ENCODE assay signal across 8 cellular contexts in the genomic region with DNA sequence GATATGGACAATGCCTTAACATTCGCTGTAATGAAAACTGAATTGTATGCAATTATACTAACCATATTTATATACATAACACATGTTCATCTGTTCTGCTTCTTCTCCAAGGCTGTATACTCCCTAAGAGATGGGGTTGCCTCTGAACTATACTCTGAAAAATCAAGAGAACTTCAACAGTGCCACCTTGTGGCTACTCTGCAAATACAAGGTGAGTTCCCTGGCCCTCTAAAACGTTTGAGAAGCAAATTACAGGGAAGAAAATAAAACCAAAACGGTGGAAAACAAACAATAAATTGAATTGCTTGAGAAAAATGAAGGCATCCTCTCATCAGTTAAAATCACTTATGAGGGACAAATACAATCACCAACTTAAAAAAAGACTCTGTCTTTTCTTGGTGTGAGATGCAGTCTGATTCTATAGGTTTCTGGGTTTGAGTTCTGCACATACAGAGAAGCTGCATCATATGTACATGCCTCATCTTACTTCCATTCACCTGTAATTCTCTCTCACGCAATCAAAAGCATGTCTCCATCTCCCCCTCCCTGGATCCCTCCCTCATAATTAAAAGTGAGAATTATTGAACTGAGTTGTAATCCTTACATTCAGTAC.
DNase-seq lines count a peak whose midpoint lies in the region; ATAC-seq and TF ChIP-seq lines count a peak whose summit lies in the region.

No MANE protein-coding gene starts in this region.

- no peak overlapping the region for H3K4me3 Mint-ChIP-seq in Caco-2 (ENCODE audit: unreplicated experiment)
- no peak overlapping the region for H3K4me3 Mint-ChIP-seq in activated naive CD8-positive, alpha-beta T cell treated with anti-CD3 and anti-CD28 coated beads, Interleukin-2, amount 10 ng/mL, durations not matched to agents 7 days and 5 days

- in situ Hi-C loops in Panc1 (cut with HindIII; ENCODE audit: low pct_unique_long_range_greater_than_20kb, low sequenced_read_pairs), result no loop called here

- H3K4me1 Mint-ChIP-seq in Caco-2 (ENCODE audit: low read depth, unreplicated experiment), result no peaks in the 10 kb centered on the region
- H3K4me1 Mint-ChIP-seq in activated naive CD8-positive, alpha-beta T cell treated with anti-CD3 and anti-CD28 coated beads, Interleukin-2, amount 10 ng/mL, durations not matched to agents 7 days and 5 days, result peaks cover 29% of the 10 kb centered on the region

- no peak overlapping the region for H3K27ac Mint-ChIP-seq in Caco-2 (ENCODE audit: unreplicated experiment)
- no peak overlapping the region for H3K27ac Mint-ChIP-seq in activated naive CD8-positive, alpha-beta T cell treated with anti-CD3 and anti-CD28 coated beads, Interleukin-2, amount 10 ng/mL, durations not matched to agents 7 days and 5 days

- DNase-seq in Caco-2 (peak in 1 of 2 experiments; percentile 66), HL-60 (ENCODE audit: low read depth in 1 of 2, low spot score in 1 of 2) (peak; percentile 38 to 60), Panc1 (ENCODE audit: low read depth, low spot score) (peak; percentile 28), left cardiac atrium (peak; percentile 40), sigmoid colon (no peak), UCSD-AML1 (lab: John Stamatoyannopoulos, UW; ENCODE audit: unreplicated experiment) (no peak)
- DNase-seq in activated naive CD8-positive, alpha-beta T cell treated with anti-CD3 and anti-CD28 coated beads, Interleukin-2, amount 10 ng/mL, durations not matched to agents 7 days and 5 days, result no peak

- CTCF ChIA-PET in Caco-2 (lab: Charles Lee) (interaction anchor here (0.9 to 1.7 kb wide), 3 partner anchors 151 to 489 kb away, joined by 3 to 9 read pairs (median 3); partner anchors contain the start of genes FGF18 and STK10), Panc1 (lab: Charles Lee) (interaction anchor here (0.6 to 1.1 kb wide), 2 partner anchors 100 to 103 kb away, joined by 3 to 4 read pairs; no protein-coding TSS in a partner anchor)

- H3K27me3 Mint-ChIP-seq in Caco-2 (ENCODE audit: insufficient read depth, unreplicated experiment), result no peaks in the 10 kb centered on the region
- H3K27me3 Mint-ChIP-seq in activated naive CD8-positive, alpha-beta T cell treated with anti-CD3 and anti-CD28 coated beads, Interleukin-2, amount 10 ng/mL, durations not matched to agents 7 days and 5 days, result no peaks in the 10 kb centered on the region

- BruUV-seq in Caco-2 (replicated peaks; lab: Mats Ljungman, UMichigan) (no TSS peak), Panc1 (replicated peaks; lab: Mats Ljungman, UMichigan) (no TSS peak)

- POLR2A ChIA-PET in Caco-2 (lab: Charles Lee) (no interaction called here), Panc1 (lab: Charles Lee) (no interaction called here)
- POLR2A ChIA-PET in activated naive CD8-positive, alpha-beta T cell treated with anti-CD3 and anti-CD28 coated beads, Interleukin-2, amount 10 ng/mL, durations not matched to agents 7 days and 5 days (lab: Charles Lee), result interaction anchor here (1.2 kb wide), 1 partner anchor 98 kb away, joined by 3 read pairs; no protein-coding TSS in a partner anchor

- TF ChIP-seq CTCF in Caco-2 (IDR thresholded peaks at IDR 0.05; ENCODE audit: insufficient read depth in 1 of 2, low read depth in 1 of 2, low read length in 1 of 2, severe bottlenecking in 1 of 2, unreplicated experiment in 1 of 2) (peak; percentile 78 to 79), HL-60 (IDR thresholded peaks at IDR 0.05; ENCODE audit: insufficient read depth, low read length) (peak; percentile 40), Panc1 (IDR thresholded peaks at IDR 0.05) (peak; percentile 79; the same call in 1 of the 2 replicates), sigmoid colon (IDR thresholded peaks at IDR 0.05) (peak; percentile 26 to 76 (median 64))

- H3K27ac ChIP-seq in HL-60 (replicated peaks) (no peak overlapping the region), Panc1 (ENCODE audit: low read length) (no peak overlapping the region), sigmoid colon (no peak overlapping the region)

- no peaks in the 10 kb centered on the region for H3K9me3 Mint-ChIP-seq in Caco-2 (ENCODE audit: unreplicated experiment)
- H3K9me3 Mint-ChIP-seq in activated naive CD8-positive, alpha-beta T cell treated with anti-CD3 and anti-CD28 coated beads, Interleukin-2, amount 10 ng/mL, durations not matched to agents 7 days and 5 days, result no peaks in the 10 kb centered on the region

- ATAC-seq in GM19025 (IDR thresholded peaks at IDR 0.05; ENCODE audit: low read depth, unreplicated experiment) (peak; percentile 53), Panc1 (peak; percentile 90), left cardiac atrium (peak; percentile 80)
- peak; percentile 75 for ATAC-seq in activated naive CD8-positive, alpha-beta T cell treated with anti-CD3 and anti-CD28 coated beads, Interleukin-2, amount 10 ng/mL, durations not matched to agents 7 days and 5 days (ENCODE audit: low read depth)

- H3K4me1 ChIP-seq in Caco-2 (no peaks in the 10 kb centered on the region), Panc1 (ENCODE audit: control insufficient read depth, insufficient read depth, low read length) (peaks cover 27% of the 10 kb centered on the region), sigmoid colon (peaks cover 0 to 11% (median 10%) of the 10 kb centered on the region in 4 donors)

- no peaks in the 10 kb centered on the region for H3K36me3 ChIP-seq in Caco-2 (ENCODE audit: control insufficient read depth, insufficient read depth, low read length)
- no peaks in the 10 kb centered on the region for H3K36me3 ChIP-seq in Panc1 (ENCODE audit: control insufficient read depth, insufficient read depth, low read length)
- H3K36me3 ChIP-seq in sigmoid colon, result peaks cover 0 to 24% (median 2%) of the 10 kb centered on the region in 4 donors

- H3K27me3 ChIP-seq in Caco-2 (replicated peaks; ENCODE audit: control insufficient read depth, insufficient read depth, low read length), result no peaks in the 10 kb centered on the region
- no peaks in the 10 kb centered on the region for H3K27me3 ChIP-seq in HL-60 (ENCODE audit: insufficient read depth, poor library complexity, severe bottlenecking)
- H3K27me3 ChIP-seq in Panc1 (ENCODE audit: control insufficient read depth, insufficient read depth, low read length), result no peaks in the 10 kb centered on the region
- H3K27me3 ChIP-seq in sigmoid colon, result no peaks in the 10 kb centered on the region

- no peak for TF ChIP-seq EP300 in sigmoid colon (IDR thresholded peaks at IDR 0.05)

- intact Hi-C loops in Caco-2 (cut with micrococcal nuclease; ENCODE audit: unreplicated experiment), result loop anchor here (1.0 to 10.0 kb wide), 5 partner anchors 136 to 490 kb away; no protein-coding TSS in a partner anchor
- intact Hi-C loops in Panc1 (cut with micrococcal nuclease; ENCODE audit: unreplicated experiment), result loop anchor here (5.0 kb wide), 2 partner anchors 276 to 491 kb away; partner anchors contain the start of gene FGF18
- intact Hi-C loops in left cardiac atrium (cut with DNase I), result loop anchor here (5.0 to 10.0 kb wide), 2 partner anchors 283 to 491 kb away; partner anchors contain the start of gene FGF18 (in 1 of the 2)
- intact Hi-C loops in sigmoid colon (cut with DNase I), result loop anchor here (2.0 kb wide), 1 partner anchor 489 kb away; the partner anchor contains the start of gene FGF18

- no peaks in the 10 kb centered on the region for H3K9me3 ChIP-seq in Caco-2
- no peaks in the 10 kb centered on the region for H3K9me3 ChIP-seq in Panc1 (ENCODE audit: control insufficient read depth, insufficient read depth, low read depth, low read length)
- no peaks in the 10 kb centered on the region for H3K9me3 ChIP-seq in sigmoid colon

- no peak for TF ChIP-seq POLR2A in sigmoid colon (IDR thresholded peaks at IDR 0.05)

- no peaks in the 10 kb centered on the region for H3K36me3 Mint-ChIP-seq in Caco-2 (ENCODE audit: insufficient read depth, unreplicated experiment)
- H3K36me3 Mint-ChIP-seq in activated naive CD8-positive, alpha-beta T cell treated with anti-CD3 and anti-CD28 coated beads, Interleukin-2, amount 10 ng/mL, durations not matched to agents 7 days and 5 days, result no peaks in the 10 kb centered on the region

- 23 to 27% methylated on average over 4 of the region's 4 CpGs for WGBS in sigmoid colon, 2 donors

- H3K4me3 ChIP-seq in Caco-2 (ENCODE audit: low read depth, low read length) (no peak overlapping the region), HL-60 (replicated peaks; ENCODE audit: insufficient read depth, low read length) (no peak overlapping the region), Panc1 (ENCODE audit: low read depth in 2 of 2, low read length in 2 of 2) (no peak overlapping the region), sigmoid colon (no peak overlapping the region)

Comparison
In these comparisons a context has a peak if more than half of its experiments do, and no peak if none do; other contexts are left out.
1. DNase-seq: peak in HL-60 (2 of 2), Panc1 (single experiment) and left cardiac atrium (single experiment); none in activated naive CD8-positive, alpha-beta T cell treated with anti-CD3 and anti-CD28 coated beads, Interleukin-2, amount 10 ng/mL, durations not matched to agents 7 days and 5 days (single experiment), sigmoid colon (single experiment) and UCSD-AML1 (single experiment).
2. Peak in every context shown above with its lines, with median percentiles within 50 percentile points of each other: CTCF ChIP-seq and ATAC-seq.